In genomic region chr7:55075464-55075971, GRCh38 we compare ENCODE assay signal across 12 cellular contexts. TPM values are rescaled to one million over a fixed set of nuclear protein-coding genes. Genes with fewer than 3 reads are reported as not detected.
DNase-seq lines count a peak whose midpoint lies in the region; ATAC-seq and TF ChIP-seq lines count a peak whose summit lies in the region.
"Had no signal": no experiment of that assay in that cellular context is flagged by ENCODE, and none has a peak within 500 bp of the region (broad histone marks: within the 10 kb centered on the region; RNA-seq: fewer than 3 reads in every experiment).

No MANE protein-coding gene starts in this region.

- no peak overlapping the region for H4K8ac ChIP-seq in mesenchymal stem cell (ENCODE audit: low read length)

- peak overlapping the region; percentile 90 for H3K9ac ChIP-seq in mesenchymal stem cell (ENCODE audit: low read length)
- no peak overlapping the region for H3K9ac ChIP-seq in SK-N-SH

- peaks cover 98% of the 10 kb centered on the region for H3K79me2 ChIP-seq in SK-N-SH (ENCODE audit: insufficient read depth)

- no peak overlapping the region for H3K23ac ChIP-seq in mesenchymal stem cell (ENCODE audit: low read length in 2 of 2)

- H3K4me1 ChIP-seq in mesenchymal stem cell (ENCODE audit: control insufficient read depth, insufficient read depth, low read depth, low read length) (peaks cover 28% of the 10 kb centered on the region), SK-N-SH (ENCODE audit: control insufficient read depth in 1 of 2, insufficient read depth in 2 of 2, low read depth in 1 of 2, low read length in 1 of 2) (peaks cover 18 to 46% of the 10 kb centered on the region in 2 experiments)

- H3K4me2 ChIP-seq in mesenchymal stem cell (ENCODE audit: low read length, poor library complexity, severe bottlenecking) (no peak overlapping the region), SK-N-SH (no peak overlapping the region)

- intact Hi-C loops in activated CD8-positive, alpha-beta T cell treated with anti-CD3 and anti-CD28 coated beads for 36 hours (cut with micrococcal nuclease), result no loop called here

- ATAC-seq in T-cell (replicated peaks in 1 of 4), result no peak
- ATAC-seq in activated CD8-positive, alpha-beta T cell treated with anti-CD3 and anti-CD28 coated beads for 36 hours, result no peak

- peaks cover 24% of the 10 kb centered on the region for H3F3A ChIP-seq in SK-N-SH (replicated peaks; ENCODE audit: insufficient read depth)

- H3K27ac Mint-ChIP-seq in T-cell, result no peak overlapping the region
- no peak overlapping the region for H3K27ac Mint-ChIP-seq in activated CD8-positive, alpha-beta T cell treated with anti-CD3 and anti-CD28 coated beads for 36 hours
- H3K27ac Mint-ChIP-seq: naive B cell had no signal

- H3K27me3 ChIP-seq in mesenchymal stem cell (ENCODE audit: control insufficient read depth in 1 of 2, insufficient read depth in 1 of 2, low read length in 2 of 2) (no peaks in the 10 kb centered on the region), SK-N-SH (ENCODE audit: insufficient read depth) (no peaks in the 10 kb centered on the region)

- H2BK15ac ChIP-seq in mesenchymal stem cell (ENCODE audit: low read depth, poor library complexity, severe bottlenecking), result no peak overlapping the region

- TF ChIP-seq CTCF in foreskin fibroblast (IDR thresholded peaks at IDR 0.05; ENCODE audit: low read depth, low read length) (no peak), SK-N-SH (IDR thresholded peaks at IDR 0.05) (no peak)
- no peak for TF ChIP-seq CTCF in activated CD8-positive, alpha-beta T cell treated with anti-CD3 and anti-CD28 coated beads for 36 hours (IDR thresholded peaks at IDR 0.05)

- peaks cover 6 to 13% (median 10%) of the 10 kb centered on the region in 3 donors for H3K4me1 Mint-ChIP-seq in T-cell
- peaks cover 17% of the 10 kb centered on the region for H3K4me1 Mint-ChIP-seq in activated CD8-positive, alpha-beta T cell treated with anti-CD3 and anti-CD28 coated beads for 36 hours (ENCODE audit: low read depth)

- H2BK12ac ChIP-seq in mesenchymal stem cell (ENCODE audit: low read length in 2 of 2), result peak overlapping the region in 1 of 2 experiments; percentile 18

- DNase-seq in MV-4-11 (lab: John Stamatoyannopoulos, UW), result peak; percentile 56
- DNase-seq in epithelial cell of prostate (ENCODE audit: low read depth, low spot score), result no peak
- no peak for DNase-seq in mesenchymal stem cell
- peak; percentile 69 for DNase-seq in superior temporal gyrus (ENCODE audit: extremely low spot score)
- no peak for DNase-seq in foreskin fibroblast
- DNase-seq in T-cell, result no peak
- DNase-seq in activated CD8-positive, alpha-beta T cell treated with anti-CD3 and anti-CD28 coated beads for 36 hours, result no peak
- DNase-seq in SK-N-SH, result no peak
- DNase-seq: activated CD8-positive, alpha-beta memory T cell treated with anti-CD3 and anti-CD28 coated beads, Interleukin-2, amount 50 U/mL, for 4 hours; naive B cell; NCI-H446; RPMI8226 had no signal

- H3K36me3 ChIP-seq in mesenchymal stem cell (ENCODE audit: control insufficient read depth in 1 of 2, insufficient read depth in 2 of 2, low read depth in 1 of 2, low read length in 2 of 2) (peaks cover 3 to 12% of the 10 kb centered on the region in 2 experiments), SK-N-SH (replicated peaks in 1 of 2; ENCODE audit: control insufficient read depth in 1 of 2, insufficient read depth in 2 of 2, low read length in 1 of 2) (peaks cover 3 to 20% of the 10 kb centered on the region in 2 experiments)

- no peaks in the 10 kb centered on the region for H3K9me2 ChIP-seq in SK-N-SH

- peak overlapping the region; percentile 96 for H2AK5ac ChIP-seq in mesenchymal stem cell (ENCODE audit: low read length, severe bottlenecking)

- H2AFZ ChIP-seq in mesenchymal stem cell (ENCODE audit: low read depth, low read length) (no peak overlapping the region), SK-N-SH (ENCODE audit: low read depth) (no peak overlapping the region)

- H3K18ac ChIP-seq in mesenchymal stem cell (ENCODE audit: low read depth in 1 of 2, low read length in 2 of 2), result no peak overlapping the region

- no peaks in the 10 kb centered on the region for H3K9me3 Mint-ChIP-seq in T-cell
- no peaks in the 10 kb centered on the region for H3K9me3 Mint-ChIP-seq in activated CD8-positive, alpha-beta T cell treated with anti-CD3 and anti-CD28 coated beads for 36 hours

- no peak overlapping the region for H3K14ac ChIP-seq in mesenchymal stem cell (ENCODE audit: low read length in 2 of 2)

- H3K36me3 Mint-ChIP-seq in T-cell, result no peaks in the 10 kb centered on the region
- H3K36me3 Mint-ChIP-seq in activated CD8-positive, alpha-beta T cell treated with anti-CD3 and anti-CD28 coated beads for 36 hours (ENCODE audit: low read depth), result no peaks in the 10 kb centered on the region
- H3K36me3 Mint-ChIP-seq: naive B cell had no signal

- H3K79me1 ChIP-seq in mesenchymal stem cell (replicated peaks; ENCODE audit: low read length, poor library complexity, severe bottlenecking), result peaks cover 23% of the 10 kb centered on the region

- H4K91ac ChIP-seq in mesenchymal stem cell (ENCODE audit: low read length), result no peak overlapping the region

- H3K4me3 ChIP-seq in mesenchymal stem cell (ENCODE audit: insufficient read depth in 1 of 2, low read depth in 1 of 2, low read length in 2 of 2) (no peak overlapping the region), foreskin fibroblast (ENCODE audit: low read depth in 1 of 2, low read length in 2 of 2) (no peak overlapping the region), SK-N-SH (ENCODE audit: low read depth in 2 of 2, low read length in 1 of 2) (no peak overlapping the region)

- H3K4ac ChIP-seq in mesenchymal stem cell (ENCODE audit: low read depth in 1 of 2, low read length in 2 of 2), result peak overlapping the region in 1 of 2 experiments; percentile 53

- peak overlapping the region; percentile 77 for H3K27ac ChIP-seq in epithelial cell of prostate
- no peak overlapping the region for H3K27ac ChIP-seq in mesenchymal stem cell (ENCODE audit: low read length, poor library complexity, severe bottlenecking)
- H3K27ac ChIP-seq in SK-N-SH (ENCODE audit: low read depth in 2 of 2, low read length in 1 of 2), result peak overlapping the region in 1 of 2 experiments; percentile 63; a peak in 1 of 4 replicates

- no peak overlapping the region for H2BK5ac ChIP-seq in mesenchymal stem cell (ENCODE audit: low read depth, low read length, poor library complexity, severe bottlenecking)

- 99% methylated on average over 4 of the region's 5 CpGs for WGBS in mesenchymal stem cell
- 92% methylated on average over 5 of the region's 5 CpGs for WGBS in SK-N-SH (ENCODE audit: low lambda C conversion rate)

- POLR2A ChIA-PET in T-cell (lab: Charles Lee), result no interaction called here
- POLR2A ChIA-PET in activated CD8-positive, alpha-beta T cell treated with anti-CD3 and anti-CD28 coated beads for 36 hours (lab: Charles Lee), result no interaction called here
- POLR2A ChIA-PET in SK-N-SH (lab: Yijun Ruan, JAX), result no interaction called here

- H3K9me3 ChIP-seq in mesenchymal stem cell (ENCODE audit: control insufficient read depth, low read length) (no peaks in the 10 kb centered on the region), SK-N-SH (no peaks in the 10 kb centered on the region)

- no peak overlapping the region for H2BK120ac ChIP-seq in mesenchymal stem cell (ENCODE audit: low read depth, low read length)

- CTCF ChIA-PET in T-cell (lab: Charles Lee), result interaction anchor here (0.6 to 0.7 kb wide), 2 partner anchors 10 to 458 kb away, joined by 3 to 7 read pairs; no protein-coding TSS in a partner anchor
- CTCF ChIA-PET in activated CD8-positive, alpha-beta T cell treated with anti-CD3 and anti-CD28 coated beads for 36 hours (lab: Charles Lee), result interaction anchor here (1.1 to 1.5 kb wide), 2 partner anchors 11 to 180 kb away, joined by 3 to 5 read pairs; no protein-coding TSS in a partner anchor
- CTCF ChIA-PET in SK-N-SH (lab: Yijun Ruan, JAX), result interaction anchor here (1.5 kb wide), 1 partner anchor 179 kb away, joined by 11 read pairs; no protein-coding TSS in a partner anchor

- TF ChIP-seq RAD21 in SK-N-SH (IDR thresholded peaks at IDR 0.05; ENCODE audit: low read length), result no peak

- no peaks in the 10 kb centered on the region; the same call in 1 of the 2 replicates for H4K20me1 ChIP-seq in SK-N-SH (ENCODE audit: insufficient read depth)

- H3K27me3 Mint-ChIP-seq in T-cell, result peaks cover 2 to 3% of the 10 kb centered on the region in 2 donors
- H3K27me3 Mint-ChIP-seq in activated CD8-positive, alpha-beta T cell treated with anti-CD3 and anti-CD28 coated beads for 36 hours, result peaks cover 6% of the 10 kb centered on the region

- H3K4me3 Mint-ChIP-seq in T-cell, result no peak overlapping the region
- H3K4me3 Mint-ChIP-seq in activated CD8-positive, alpha-beta T cell treated with anti-CD3 and anti-CD28 coated beads for 36 hours, result no peak overlapping the region
- H3K4me3 Mint-ChIP-seq: naive B cell had no signal

- TF ChIP-seq EP300 in SK-N-SH (IDR thresholded peaks at IDR 0.05; ENCODE audit: borderline replicate concordance in 1 of 2, low read depth in 1 of 2, low read length in 1 of 2), result no peak

TF ChIP-seq in SK-N-SH, 30 proteins besides CTCF, POLR2A, EP300 and RAD21 (continues in another document):
- TF ChIP-seq MAX (IDR thresholded peaks at IDR 0.05; ENCODE audit: low read depth) (no peak), FOXJ3 (CRISPR knock-in tag; IDR thresholded peaks at IDR 0.05) (no peak), CHD2 (IDR thresholded peaks at IDR 0.05; ENCODE audit: low read length, partially characterized antibody) (no peak), FOXM1 (IDR thresholded peaks at IDR 0.05; ENCODE audit: low read depth) (no peak), RCOR1 (IDR thresholded peaks at IDR 0.05; ENCODE audit: low read length) (no peak), TEAD4 (IDR thresholded peaks at IDR 0.05; ENCODE audit: borderline replicate concordance, insufficient read depth) (no peak)
- TF ChIP-seq, protein P1, sequence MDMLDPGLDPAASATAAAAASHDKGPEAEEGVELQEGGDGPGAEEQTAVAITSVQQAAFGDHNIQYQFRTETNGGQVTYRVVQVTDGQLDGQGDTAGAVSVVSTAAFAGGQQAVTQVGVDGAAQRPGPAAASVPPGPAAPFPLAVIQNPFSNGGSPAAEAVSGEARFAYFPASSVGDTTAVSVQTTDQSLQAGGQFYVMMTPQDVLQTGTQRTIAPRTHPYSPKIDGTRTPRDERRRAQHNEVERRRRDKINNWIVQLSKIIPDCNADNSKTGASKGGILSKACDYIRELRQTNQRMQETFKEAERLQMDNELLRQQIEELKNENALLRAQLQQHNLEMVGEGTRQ (IDR thresholded peaks at IDR 0.05; ENCODE audit: borderline replicate concordance, low read depth, low read length), result no peak

RNA-seq across cellular contexts. Expression of gene EGFR, which starts 56.7 kb away (rescaled TPM):
- 15.8 TPM for polyA plus RNA-seq in mesenchymal stem cell (2013, experiment 1 of 2)
- 15.1 TPM for polyA plus RNA-seq in mesenchymal stem cell (2013, experiment 2 of 2)
- total RNA-seq in T-cell, result under 1 TPM in 3 of 5 donors, not detected in 2; 0.16 to 0.79 (median 0.35) TPM
- total RNA-seq in activated CD8-positive, alpha-beta T cell treated with anti-CD3 and anti-CD28 coated beads for 36 hours, result not detected
- 30.7 and 37.6 TPM in 2 replicates for polyA plus RNA-seq in SK-N-SH (2012; rRNA removed)
- polyA plus RNA-seq in SK-N-SH (2012; cell fraction: cytosol; rRNA removed), result 28.1 and 35.5 TPM in 2 replicates
- 63.1 and 73.2 TPM in 2 replicates for polyA plus RNA-seq in SK-N-SH (2012; cell fraction: nucleus; rRNA removed)

Comparison
In these comparisons a context has a peak if more than half of its experiments do, and no peak if none do; other contexts are left out.
1. DNase-seq: peak in MV-4-11 (single experiment) and superior temporal gyrus (single experiment); none in epithelial cell of prostate (single experiment), mesenchymal stem cell (single experiment), foreskin fibroblast (0 of 2), T-cell (0 of 34), activated CD8-positive, alpha-beta T cell treated with anti-CD3 and anti-CD28 coated beads for 36 hours (single experiment) and SK-N-SH (single experiment).